In genomic region chr5:143652104-143652700, GRCh38 we compare ENCODE assay signal across 14 cellular contexts.
DNase-seq lines count a peak whose midpoint lies in the region; ATAC-seq and TF ChIP-seq lines count a peak whose summit lies in the region.
"Had no signal": no experiment of that assay in that cellular context is flagged by ENCODE, and none has a peak within 500 bp of the region (broad histone marks: within the 10 kb centered on the region; RNA-seq: fewer than 3 reads in every experiment).

No MANE protein-coding gene starts in this region.

- peaks cover 10% of the 10 kb centered on the region for H3K4me1 ChIP-seq in psoas muscle

- no peak overlapping the region for H3K27ac ChIP-seq in CD4-positive, alpha-beta T cell (ENCODE audit: low read depth, low read length)
- no peak overlapping the region for H3K27ac ChIP-seq in psoas muscle
- H3K27ac ChIP-seq: thyroid gland had no signal

- ATAC-seq in Right ventricle myocardium superior (ENCODE audit: poor library complexity) = no peak
- no peak for ATAC-seq in CD4-positive, alpha-beta T cell (ENCODE audit: poor library complexity)
- ATAC-seq in psoas muscle = no peak

- WGBS in psoas muscle, 3 donors = 86 to 92% (median 87%) methylated on average over 3 of the region's 3 CpGs

- no peak overlapping the region for H3K4me3 ChIP-seq in psoas muscle
- H3K4me3 ChIP-seq: thyroid gland had no signal

- H3K4me3 Mint-ChIP-seq in activated T-helper 1 cell treated with anti-CD3 and anti-CD28 coated beads, Interleukin-12 subunit alpha, Interleukin-12 subunit beta, Interleukin-2, Interleukin-4 antibody, amounts not matched to agents 30 ng/mL and 10 ng/mL and 1 ng/mL, durations not matched to agents 14 hours and 24 hours and 36 hours = no peak overlapping the region
- H3K4me3 Mint-ChIP-seq in CD4-positive, alpha-beta T cell = no peak overlapping the region
- H3K4me3 Mint-ChIP-seq: B cell, memory B cell had no signal

- H3K36me3 Mint-ChIP-seq in activated T-helper 1 cell treated with anti-CD3 and anti-CD28 coated beads, Interleukin-12 subunit alpha, Interleukin-12 subunit beta, Interleukin-2, Interleukin-4 antibody, amounts not matched to agents 30 ng/mL and 10 ng/mL and 1 ng/mL, durations not matched to agents 14 hours and 24 hours and 36 hours (ENCODE audit: low read depth) = peaks cover 2% of the 10 kb centered on the region
- H3K36me3 Mint-ChIP-seq in CD4-positive, alpha-beta T cell (ENCODE audit: low read depth) = no peaks in the 10 kb centered on the region
- H3K36me3 Mint-ChIP-seq: memory B cell had no signal

- peaks cover 2% of the 10 kb centered on the region for H3K27me3 Mint-ChIP-seq in activated T-helper 1 cell treated with anti-CD3 and anti-CD28 coated beads, Interleukin-12 subunit alpha, Interleukin-12 subunit beta, Interleukin-2, Interleukin-4 antibody, amounts not matched to agents 30 ng/mL and 10 ng/mL and 1 ng/mL, durations not matched to agents 14 hours and 24 hours and 36 hours (ENCODE audit: insufficient read depth)
- no peaks in the 10 kb centered on the region for H3K27me3 Mint-ChIP-seq in CD4-positive, alpha-beta T cell
- H3K27me3 Mint-ChIP-seq: B cell had no signal

- no peaks in the 10 kb centered on the region for H3K27me3 ChIP-seq in CD4-positive, alpha-beta T cell (ENCODE audit: control insufficient read depth, insufficient read depth, low read length)
- no peaks in the 10 kb centered on the region for H3K27me3 ChIP-seq in psoas muscle (ENCODE audit: insufficient read depth in 3 of 3, low read length in 2 of 3)
- H3K27me3 ChIP-seq: thyroid gland had no signal

- no peaks in the 10 kb centered on the region for H3K9me3 ChIP-seq in CD4-positive, alpha-beta T cell (ENCODE audit: control insufficient read depth, low read length)
- H3K9me3 ChIP-seq in psoas muscle = no peaks in the 10 kb centered on the region
- H3K9me3 ChIP-seq: thyroid gland had no signal

- POLR2A ChIA-PET in CD4-positive, alpha-beta T cell (lab: Charles Lee) = no interaction called here

- H3K9me3 Mint-ChIP-seq in activated T-helper 1 cell treated with anti-CD3 and anti-CD28 coated beads, Interleukin-12 subunit alpha, Interleukin-12 subunit beta, Interleukin-2, Interleukin-4 antibody, amounts not matched to agents 30 ng/mL and 10 ng/mL and 1 ng/mL, durations not matched to agents 14 hours and 24 hours and 36 hours = peaks cover 3% of the 10 kb centered on the region
- no peaks in the 10 kb centered on the region for H3K9me3 Mint-ChIP-seq in CD4-positive, alpha-beta T cell
- H3K9me3 Mint-ChIP-seq: memory B cell had no signal

- TF ChIP-seq CTCF in CD4-positive, alpha-beta T cell (IDR thresholded peaks at IDR 0.05) = no peak
- no peak for TF ChIP-seq CTCF in psoas muscle (IDR thresholded peaks at IDR 0.05)

- CTCF ChIA-PET in CD4-positive, alpha-beta T cell (lab: Charles Lee) = no interaction called here

- H3K4me1 Mint-ChIP-seq in activated T-helper 1 cell treated with anti-CD3 and anti-CD28 coated beads, Interleukin-12 subunit alpha, Interleukin-12 subunit beta, Interleukin-2, Interleukin-4 antibody, amounts not matched to agents 30 ng/mL and 10 ng/mL and 1 ng/mL, durations not matched to agents 14 hours and 24 hours and 36 hours (ENCODE audit: low read depth) = peaks cover 8% of the 10 kb centered on the region
- no peaks in the 10 kb centered on the region for H3K4me1 Mint-ChIP-seq in CD4-positive, alpha-beta T cell (ENCODE audit: low read depth)
- H3K4me1 Mint-ChIP-seq: B cell had no signal

- intact Hi-C loops in activated T-helper 1 cell treated with anti-CD3 and anti-CD28 coated beads, Interleukin-12 subunit alpha, Interleukin-12 subunit beta, Interleukin-2, Interleukin-4 antibody, amounts not matched to agents 30 ng/mL and 10 ng/mL and 1 ng/mL, durations not matched to agents 14 hours and 24 hours and 36 hours (cut with micrococcal nuclease) = loop anchor here (1.0 to 2.0 kb wide), 2 partner anchors 26 to 47 kb away; no protein-coding TSS in a partner anchor
- intact Hi-C loops in Right ventricle myocardium superior (cut with DNase I) = no loop called here
- intact Hi-C loops in CD4-positive, alpha-beta T cell (cut with DNase I, micrococcal nuclease) = no loop called here
- intact Hi-C loops in psoas muscle (cut with DNase I) = no loop called here

- H3K36me3 ChIP-seq in psoas muscle (ENCODE audit: insufficient read depth in 1 of 2, low read depth in 1 of 2) = no peaks in the 10 kb centered on the region
- H3K36me3 ChIP-seq: thyroid gland had no signal

- peak; percentile 12 for DNase-seq in NCI-H82 (lab: John Stamatoyannopoulos, UW)
- no peak for DNase-seq in NCI-H82 treated with DMSO at 0.1 percent for 48 hours (lab: John Stamatoyannopoulos, UW; ENCODE audit: unreplicated experiment)
- peak; percentile 23 for DNase-seq in EH (ENCODE audit: low read depth)
- no peak for DNase-seq in activated T-helper 1 cell treated with anti-CD3 and anti-CD28 coated beads, Interleukin-12 subunit alpha, Interleukin-12 subunit beta, Interleukin-2, Interleukin-4 antibody, amounts not matched to agents 30 ng/mL and 10 ng/mL and 1 ng/mL, durations not matched to agents 14 hours and 24 hours and 36 hours (ENCODE audit: low spot score)
- peak; percentile 23 for DNase-seq in middle frontal gyrus (ENCODE audit: extremely low spot score, low spot score)
- no peak for DNase-seq in Right ventricle myocardium superior
- no peak for DNase-seq in CD4-positive, alpha-beta T cell
- DNase-seq in psoas muscle = no peak
- DNase-seq: effector memory CD4-positive, alpha-beta T cell; NCI-H510A treated with DMSO at 0.1 percent for 48 hours; SHP77; thyroid gland had no signal

- H3K27ac Mint-ChIP-seq in activated T-helper 1 cell treated with anti-CD3 and anti-CD28 coated beads, Interleukin-12 subunit alpha, Interleukin-12 subunit beta, Interleukin-2, Interleukin-4 antibody, amounts not matched to agents 30 ng/mL and 10 ng/mL and 1 ng/mL, durations not matched to agents 14 hours and 24 hours and 36 hours = peak overlapping the region; percentile 30
- no peak overlapping the region for H3K27ac Mint-ChIP-seq in CD4-positive, alpha-beta T cell
- H3K27ac Mint-ChIP-seq: B cell, memory B cell had no signal

Comparison
In these comparisons a context has a peak if more than half of its experiments do, and no peak if none do; other contexts are left out.
1. DNase-seq: peak in NCI-H82 (single experiment), EH (single experiment) and middle frontal gyrus (single experiment); none in NCI-H82 treated with DMSO at 0.1 percent for 48 hours (single experiment), activated T-helper 1 cell treated with anti-CD3 and anti-CD28 coated beads, Interleukin-12 subunit alpha, Interleukin-12 subunit beta, Interleukin-2, Interleukin-4 antibody, amounts not matched to agents 30 ng/mL and 10 ng/mL and 1 ng/mL, durations not matched to agents 14 hours and 24 hours and 36 hours (single experiment), Right ventricle myocardium superior (single experiment), CD4-positive, alpha-beta T cell (0 of 10) and psoas muscle (0 of 2).